In the genomic region with DNA sequence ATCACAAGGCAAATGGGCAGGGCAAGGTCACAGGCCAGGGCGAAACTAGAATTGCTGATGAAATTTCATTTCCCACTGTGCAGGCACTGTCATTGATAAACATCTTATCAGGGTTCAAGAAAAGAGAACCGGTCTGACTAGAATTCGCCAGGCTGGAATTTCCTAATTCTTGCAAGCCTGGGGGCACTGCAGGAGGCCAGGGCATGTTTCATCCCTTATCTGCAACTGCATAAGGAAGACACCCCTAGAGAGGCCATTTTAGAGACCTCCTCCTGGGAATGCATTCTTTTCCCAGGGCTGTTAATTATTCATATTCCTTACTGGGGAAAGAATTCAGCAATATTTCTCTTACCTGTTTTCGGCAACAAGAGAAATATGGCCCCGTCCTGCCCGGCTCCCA, we compare ENCODE assay signal across 27 cellular contexts.
"Had no signal": no experiment of that assay in that cellular context is flagged by ENCODE, and none has a peak within 500 bp of the region (broad histone marks: within the 10 kb centered on the region; RNA-seq: fewer than 3 reads in every experiment).

No MANE protein-coding gene starts in this region.

- H3K9me3 ChIP-seq: colonic mucosa had no signal

- H3K27ac ChIP-seq: ascending aorta, breast epithelium, cardiac muscle cell, colonic mucosa, esophagus muscularis mucosa, gastroesophageal sphincter had no signal

- H3K27me3 ChIP-seq: ascending aorta, breast epithelium, cardiac muscle cell, colonic mucosa, esophagus muscularis mucosa, gastroesophageal sphincter had no signal

- H3K36me3 ChIP-seq: ascending aorta, breast epithelium, cardiac muscle cell, colonic mucosa, esophagus muscularis mucosa, gastroesophageal sphincter had no signal

- H3K4me3 ChIP-seq: ascending aorta, breast epithelium, cardiac muscle cell, colonic mucosa, esophagus muscularis mucosa, gastroesophageal sphincter had no signal

- DNase-seq: activated CD4-positive, alpha-beta memory T cell treated with anti-CD3 and anti-CD28 coated beads for 36 hours; activated CD4-positive, alpha-beta T cell treated with anti-CD3 and anti-CD28 coated beads for 36 hours; activated CD4-positive, alpha-beta T cell treated with anti-CD3 and anti-CD28 coated beads, Interleukin-2, amount 10 ng/mL, durations not matched to agents 24 days and 14 days; activated CD4-positive, CD25-positive, alpha-beta regulatory T cell; activated CD4-positive, CD25-positive, alpha-beta regulatory T cell treated with anti-CD3 and anti-CD28 coated beads, Interleukin-2, amount 50 U/mL, for 72 hours; activated CD8-positive, alpha-beta memory T cell treated with anti-CD3 and anti-CD28 coated beads, Interleukin-2, amount 10 ng/mL, durations not matched to agents 7 days and 5 days; activated CD8-positive, alpha-beta memory T cell treated with anti-CD3 and anti-CD28 coated beads, Interleukin-2, amount 50 U/mL, for 4 hours; activated CD8-positive, alpha-beta T cell treated with anti-CD3 and anti-CD28 coated beads, Interleukin-2, amount 10 ng/mL, durations not matched to agents 7 days and 5 days; activated gamma-delta T cell; activated naive CD4-positive, alpha-beta T cell; activated naive CD4-positive, alpha-beta T cell treated with anti-CD3 and anti-CD28 coated beads, Interleukin-2, amount 10 ng/mL, durations not matched to agents 7 days and 5 days; activated naive CD8-positive, alpha-beta T cell treated with anti-CD3 and anti-CD28 coated beads, Interleukin-2, amount 10 ng/mL, durations not matched to agents 7 days and 5 days; activated T-cell treated with anti-CD3 and anti-CD28 coated beads, Interleukin-2, amount 50 U/mL, for 1 hour; activated T-cell treated with anti-CD3 and anti-CD28 coated beads, Interleukin-2, amount 50 U/mL, for 72 hours; central memory CD4-positive, alpha-beta T cell; cerebellar nuclear complex; colonic mucosa; effector memory CD4-positive, alpha-beta T cell; erythroblast; foreskin melanocyte; T-helper 2 cell had no signal

- H3K4me1 ChIP-seq: ascending aorta, breast epithelium, colonic mucosa, esophagus muscularis mucosa, gastroesophageal sphincter had no signal

- ATAC-seq: activated CD4-positive, alpha-beta T cell treated with anti-CD3 and anti-CD28 coated beads for 36 hours; activated CD8-positive, alpha-beta memory T cell treated with anti-CD3 and anti-CD28 coated beads, Interleukin-2, amount 10 ng/mL, durations not matched to agents 7 days and 5 days; activated CD8-positive, alpha-beta T cell treated with anti-CD3 and anti-CD28 coated beads, Interleukin-2, amount 10 ng/mL, durations not matched to agents 7 days and 5 days; activated naive CD4-positive, alpha-beta T cell treated with anti-CD3 and anti-CD28 coated beads, Interleukin-2, amount 50 U/mL, for 72 hours; activated T-cell treated with anti-CD3 and anti-CD28 coated beads, Interleukin-2, amount 50 U/mL, for 72 hours; gastroesophageal sphincter had no signal
